ENCODE assay signal across 18 cellular contexts in the genomic region with DNA sequence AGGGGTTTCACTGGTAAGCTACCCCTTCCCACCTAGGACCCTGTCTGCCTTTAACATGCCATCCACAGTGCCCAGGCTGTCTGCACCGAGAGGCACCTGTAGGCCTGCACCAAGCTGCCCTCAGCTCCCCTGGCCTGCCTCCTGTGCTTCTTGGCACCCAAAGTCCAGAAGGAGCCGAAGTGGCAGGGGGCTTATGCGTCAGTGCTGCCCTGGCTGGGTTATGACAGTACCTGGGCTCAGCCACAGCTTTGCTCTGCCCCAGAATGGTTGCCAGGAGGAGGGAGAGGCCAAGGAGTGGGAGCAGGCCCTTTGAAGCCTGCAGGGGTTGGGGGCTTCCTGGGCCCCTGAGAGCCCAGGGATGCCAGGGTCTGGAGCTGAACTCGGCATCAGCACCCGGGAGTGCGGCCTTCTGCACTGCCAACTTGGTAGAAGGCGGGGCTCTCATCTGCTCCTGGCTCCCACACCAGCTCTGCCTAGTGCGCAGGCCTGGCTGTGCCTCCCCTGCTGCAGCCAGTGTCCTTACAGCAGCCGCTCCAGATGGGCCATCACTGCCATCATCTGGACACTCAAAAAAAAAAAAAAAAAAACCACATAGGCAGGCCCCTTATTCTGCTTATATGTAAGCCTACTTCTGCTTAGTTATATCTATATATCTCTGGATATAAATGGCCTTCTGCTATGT.
DNase-seq lines count a peak whose midpoint lies in the region; ATAC-seq and TF ChIP-seq lines count a peak whose summit lies in the region.
"Had no signal": no experiment of that assay in that cellular context is flagged by ENCODE, and none has a peak within 500 bp of the region (broad histone marks: within the 10 kb centered on the region; RNA-seq: fewer than 3 reads in every experiment).

No MANE protein-coding gene starts in this region.

- TF ChIP-seq CTCF in stomach (IDR thresholded peaks at IDR 0.05) = no peak

- H3K9me3 ChIP-seq in mesenchymal stem cell (ENCODE audit: control insufficient read depth, low read length) (peaks cover 1% of the 10 kb centered on the region), stomach (peaks cover 0 to 16% (median 8%) of the 10 kb centered on the region in 4 donors)
- H3K9me3 ChIP-seq: sigmoid colon had no signal

- H3K23ac ChIP-seq in mesenchymal stem cell (ENCODE audit: low read length in 2 of 2) = no peak overlapping the region

- H3K27me3 ChIP-seq in mesenchymal stem cell (ENCODE audit: control insufficient read depth in 1 of 2, insufficient read depth in 1 of 2, low read length in 2 of 2) (no peaks in the 10 kb centered on the region), stomach (no peaks in the 10 kb centered on the region)
- H3K27me3 ChIP-seq: breast epithelium, foreskin keratinocyte, left lung, sigmoid colon had no signal

- H4K91ac ChIP-seq in mesenchymal stem cell (ENCODE audit: low read length) = no peak overlapping the region

- WGBS in mesenchymal stem cell = 68% methylated on average over 9 of the region's 9 CpGs
- WGBS in stomach, 5 donors = 80 to 91% (median 85%) methylated on average over 6 to 9 of the region's 9 CpGs

- no peak overlapping the region for H2BK12ac ChIP-seq in mesenchymal stem cell (ENCODE audit: low read length in 2 of 2)

- H3K27ac ChIP-seq in mesenchymal stem cell (ENCODE audit: low read length, poor library complexity, severe bottlenecking) (no peak overlapping the region), stomach (no peak overlapping the region)
- H3K27ac ChIP-seq: breast epithelium, foreskin keratinocyte, left lung, sigmoid colon had no signal

- no peak for TF ChIP-seq POLR2A in stomach (IDR thresholded peaks at IDR 0.05)

- no peak overlapping the region for H3K4ac ChIP-seq in mesenchymal stem cell (ENCODE audit: low read depth in 1 of 2, low read length in 2 of 2)

- H3K4me2 ChIP-seq in mesenchymal stem cell (ENCODE audit: low read length, poor library complexity, severe bottlenecking) = no peak overlapping the region

- no peak overlapping the region for H2AFZ ChIP-seq in mesenchymal stem cell (ENCODE audit: low read depth, low read length)

- H3K36me3 ChIP-seq in mesenchymal stem cell (ENCODE audit: control insufficient read depth in 1 of 2, insufficient read depth in 2 of 2, low read depth in 1 of 2, low read length in 2 of 2) (no peaks in the 10 kb centered on the region), stomach (no peaks in the 10 kb centered on the region)
- H3K36me3 ChIP-seq: breast epithelium, left lung, sigmoid colon had no signal

- peak; percentile 33 for DNase-seq in D341Med (ENCODE audit: low spot score)
- peak; percentile 56 to 91 for DNase-seq in NCI-H446 (lab: John Stamatoyannopoulos, UW)
- DNase-seq in ecto neural progenitor cell (ENCODE audit: low spot score) = peak; percentile 58
- no peak for DNase-seq in mesenchymal stem cell
- no peak for DNase-seq in hepatic stellate cell (ENCODE audit: low spot score)
- no peak for DNase-seq in putamen (ENCODE audit: low spot score)
- no peak for DNase-seq in stomach
- DNase-seq: activated CD4-positive, alpha-beta T cell treated with anti-CD3 and anti-CD28 coated beads for 48 hours; foreskin keratinocyte; MV-4-11; NCI-H2081; sigmoid colon; stimulated activated naive CD4-positive, alpha-beta T cell treated with Interleukin-2 at 50 U/mL for 16 hours; SW 1271; trophoblast cell had no signal

- no peak overlapping the region for H3K9ac ChIP-seq in mesenchymal stem cell (ENCODE audit: low read length)

- no peak overlapping the region for H4K8ac ChIP-seq in mesenchymal stem cell (ENCODE audit: low read length)

- H2BK15ac ChIP-seq in mesenchymal stem cell (ENCODE audit: low read depth, poor library complexity, severe bottlenecking) = no peak overlapping the region

- H3K14ac ChIP-seq in mesenchymal stem cell (ENCODE audit: low read length in 2 of 2) = no peak overlapping the region

- H3K4me1 ChIP-seq in mesenchymal stem cell (ENCODE audit: control insufficient read depth, insufficient read depth, low read depth, low read length) (peaks cover 11% of the 10 kb centered on the region), stomach (no peaks in the 10 kb centered on the region)
- H3K4me1 ChIP-seq: breast epithelium, foreskin keratinocyte, left lung, sigmoid colon had no signal

- H3K4me3 ChIP-seq in mesenchymal stem cell (ENCODE audit: insufficient read depth in 1 of 2, low read depth in 1 of 2, low read length in 2 of 2) = no peak overlapping the region
- H3K4me3 ChIP-seq in stomach = no peak overlapping the region
- H3K4me3 ChIP-seq: breast epithelium, left lung, sigmoid colon had no signal

- intact Hi-C loops in stomach (cut with DNase I; ENCODE audit: low total_unique reads) = no loop called here

- TF ChIP-seq EP300 in stomach (IDR thresholded peaks at IDR 0.05) = no peak

- no peak overlapping the region for H3K18ac ChIP-seq in mesenchymal stem cell (ENCODE audit: low read depth in 1 of 2, low read length in 2 of 2)

- H2BK5ac ChIP-seq in mesenchymal stem cell (ENCODE audit: low read depth, low read length, poor library complexity, severe bottlenecking) = no peak overlapping the region

- H2AK5ac ChIP-seq in mesenchymal stem cell (ENCODE audit: low read length, severe bottlenecking) = peak overlapping the region; percentile 78

- ATAC-seq in HG02840 (IDR thresholded peaks at IDR 0.05; ENCODE audit: low FRiP score, unreplicated experiment) = no peak
- ATAC-seq: foreskin keratinocyte, left lung had no signal

- no peak overlapping the region for H2BK120ac ChIP-seq in mesenchymal stem cell (ENCODE audit: low read depth, low read length)

- H3K79me1 ChIP-seq in mesenchymal stem cell (replicated peaks; ENCODE audit: low read length, poor library complexity, severe bottlenecking) = no peaks in the 10 kb centered on the region

Comparison
In these comparisons a context has a peak if more than half of its experiments do, and no peak if none do; other contexts are left out.
1. DNase-seq: peak in D341Med (single experiment), NCI-H446 (2 of 2) and ecto neural progenitor cell (single experiment); none in mesenchymal stem cell (single experiment), hepatic stellate cell (single experiment), putamen (single experiment) and stomach (single experiment).